In the genomic region with DNA sequence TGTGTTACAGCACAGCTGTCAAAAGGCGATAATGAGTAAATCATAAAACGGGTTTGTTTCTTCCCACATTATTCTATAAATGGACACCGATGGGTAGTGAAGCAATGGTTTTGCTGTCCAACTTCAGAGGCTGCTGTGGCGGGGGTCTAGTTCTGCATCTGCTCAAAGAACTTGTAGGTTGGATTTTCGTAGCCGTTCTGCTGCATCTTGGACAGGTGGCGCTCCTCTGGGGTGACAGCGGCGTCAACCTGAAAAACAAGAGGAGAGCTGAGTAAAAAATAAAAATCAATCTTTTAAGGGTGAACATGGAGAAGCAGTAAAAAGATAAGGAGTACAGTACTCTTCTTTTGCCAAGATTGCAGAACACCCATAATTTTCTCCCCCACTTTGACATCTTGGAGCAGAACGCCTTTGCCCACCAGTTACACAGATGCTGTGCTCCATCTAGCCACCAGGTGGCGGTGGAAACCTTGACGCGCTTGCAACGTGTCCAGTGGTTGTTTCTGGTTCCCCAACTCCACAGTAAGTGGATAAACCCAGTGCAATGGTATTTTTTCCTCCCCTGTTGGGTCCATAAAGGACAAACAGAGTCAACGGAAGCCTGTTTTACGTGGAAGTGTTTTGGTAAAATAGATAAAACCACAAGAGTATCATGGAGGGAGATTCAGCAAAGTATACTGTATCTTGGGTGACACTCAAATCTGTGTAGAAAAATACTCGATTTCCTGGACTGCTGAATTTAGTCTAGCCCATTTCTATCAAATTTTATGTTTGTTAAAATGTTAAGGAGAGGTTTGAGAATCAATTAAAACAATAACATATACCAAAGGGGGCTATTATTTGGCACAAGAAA, we compare ENCODE assay signal across 8 cellular contexts.
DNase-seq lines count a peak whose midpoint lies in the region; ATAC-seq and TF ChIP-seq lines count a peak whose summit lies in the region.

No MANE protein-coding gene starts in this region.

- POLR2A ChIA-PET in activated CD4-positive, alpha-beta T cell treated with anti-CD3 and anti-CD28 coated beads, Interleukin-2, amount 10 ng/mL, durations not matched to agents 7 days and 5 days (lab: Charles Lee) = no interaction called here

- H3K27ac ChIP-seq in C4-2B = no peak overlapping the region

- no peaks in the 10 kb centered on the region for H3K27me3 Mint-ChIP-seq in activated CD4-positive, alpha-beta T cell treated with anti-CD3 and anti-CD28 coated beads, Interleukin-2, amount 10 ng/mL, durations not matched to agents 7 days and 5 days

- H3K4me3 Mint-ChIP-seq in activated CD4-positive, alpha-beta T cell treated with anti-CD3 and anti-CD28 coated beads, Interleukin-2, amount 10 ng/mL, durations not matched to agents 7 days and 5 days = no peak overlapping the region

- ATAC-seq in GM18909 (IDR thresholded peaks at IDR 0.05; ENCODE audit: poor library complexity, unreplicated experiment) (peak; percentile 89), HG03103 (IDR thresholded peaks at IDR 0.05; ENCODE audit: low read depth, unreplicated experiment) (peak; percentile 86)

- peak; percentile 91 for TF ChIP-seq CTCF in C4-2B (conservative IDR thresholded peaks at IDR 0.05)

- no peaks in the 10 kb centered on the region for H3K4me1 Mint-ChIP-seq in activated CD4-positive, alpha-beta T cell treated with anti-CD3 and anti-CD28 coated beads, Interleukin-2, amount 10 ng/mL, durations not matched to agents 7 days and 5 days

- H3K27ac Mint-ChIP-seq in activated CD4-positive, alpha-beta T cell treated with anti-CD3 and anti-CD28 coated beads, Interleukin-2, amount 10 ng/mL, durations not matched to agents 7 days and 5 days = no peak overlapping the region

- H3K9me3 Mint-ChIP-seq in activated CD4-positive, alpha-beta T cell treated with anti-CD3 and anti-CD28 coated beads, Interleukin-2, amount 10 ng/mL, durations not matched to agents 7 days and 5 days = no peaks in the 10 kb centered on the region

- DNase-seq in NCI-H460 (ENCODE audit: extremely low read depth, low read depth) (peak; percentile 41), dermis microvascular lymphatic vessel endothelial cell (ENCODE audit: low read depth in 2 of 2) (peak; percentile 48 to 74), medulla oblongata (ENCODE audit: extremely low spot score) (peak; percentile 88)
- DNase-seq in activated CD4-positive, alpha-beta T cell treated with anti-CD3 and anti-CD28 coated beads, Interleukin-2, amount 10 ng/mL, durations not matched to agents 7 days and 5 days = peak; percentile 65
- DNase-seq in stimulated activated CD8-positive, alpha-beta memory T cell treated with anti-CD3 and anti-CD28 coated beads, Interleukin-4, amount 100 ng/mL, for 1 hour (ENCODE audit: low read depth in 2 of 2, low spot score in 1 of 2) = peak; percentile 21 to 27

- peaks cover 1% of the 10 kb centered on the region for H3K36me3 Mint-ChIP-seq in activated CD4-positive, alpha-beta T cell treated with anti-CD3 and anti-CD28 coated beads, Interleukin-2, amount 10 ng/mL, durations not matched to agents 7 days and 5 days (ENCODE audit: low read depth)

- CTCF ChIA-PET in activated CD4-positive, alpha-beta T cell treated with anti-CD3 and anti-CD28 coated beads, Interleukin-2, amount 10 ng/mL, durations not matched to agents 7 days and 5 days (lab: Charles Lee) = interaction anchor here (0.9 to 1.4 kb wide), 3 partner anchors 14 to 27 kb away, joined by 3 read pairs; no protein-coding TSS in a partner anchor

Comparison
In these comparisons a context has a peak if more than half of its experiments do, and no peak if none do; other contexts are left out.
1. DNase-seq: peak in every context shown above with its lines; median percentile 88 in medulla oblongata; 65 in activated CD4-positive, alpha-beta T cell treated with anti-CD3 and anti-CD28 coated beads, Interleukin-2, amount 10 ng/mL, durations not matched to agents 7 days and 5 days; 61 in dermis microvascular lymphatic vessel endothelial cell; 41 in NCI-H460; 24 in stimulated activated CD8-positive, alpha-beta memory T cell treated with anti-CD3 and anti-CD28 coated beads, Interleukin-4, amount 100 ng/mL, for 1 hour.